In genomic region chr9:27333241-27334052, GRCh38 we compare ENCODE assay signal across 8 cellular contexts. TPM values are rescaled to one million over a fixed set of nuclear protein-coding genes. Genes with fewer than 3 reads are reported as not detected.
A peak's percentile ranks its signal among the peaks of the same experiment; 100 is the strongest.
DNase-seq lines count a peak whose midpoint lies in the region; ATAC-seq, FAIRE-seq and TF ChIP-seq lines count a peak whose summit lies in the region.

No MANE protein-coding gene starts in this region.

- ATAC-seq in HG02870 (IDR thresholded peaks at IDR 0.05; ENCODE audit: unreplicated experiment): peak; percentile 68

- TF ChIP-seq CTCF in bronchial epithelial cell (IDR thresholded peaks at IDR 0.05; ENCODE audit: insufficient read depth, low read length, severe bottlenecking): peak; percentile 78

- peaks cover 2% of the 10 kb centered on the region for H3K36me3 ChIP-seq in bronchial epithelial cell (ENCODE audit: control insufficient read depth, insufficient read depth, low read length)

- peak; percentile 38 for DNase-seq in GM12892 (ENCODE audit: insufficient read length)
- peak; percentile 50 to 61 for DNase-seq in NCI-H1930 (lab: John Stamatoyannopoulos, UW)
- peak; percentile 72 for DNase-seq in bronchial epithelial cell (ENCODE audit: low read depth)
- DNase-seq in inferior parietal cortex (ENCODE audit: extremely low spot score): peak; percentile 97
- peak; percentile 30 for DNase-seq in stimulated activated CD4-positive, alpha-beta T cell treated with anti-CD3 and anti-CD28 coated beads, Interleukin-1b, Interleukin-23, amount 100 ng/mL, for 48 hours

- no peak overlapping the region for H3K4me3 ChIP-seq in bronchial epithelial cell (ENCODE audit: low read depth, low read length)

- H3K27me3 ChIP-seq in bronchial epithelial cell (ENCODE audit: control insufficient read depth, insufficient read depth, low read length): no peaks in the 10 kb centered on the region

- FAIRE-seq in A204.1 (lab: Jason Lieb, UNC) (peak; percentile 95), GM12892 (lab: Jason Lieb, UNC) (no peak), TTC549 (lab: Jason Lieb, UNC) (peak; percentile 67), bronchial epithelial cell (lab: Jason Lieb, UNC) (no peak)

- TF ChIP-seq POLR2A in GM12892 (IDR thresholded peaks at IDR 0.05; ENCODE audit: low read depth, low read length): no peak

RNA-seq across cellular contexts. Expression of gene EQTN, which starts 36.5 kb away (rescaled TPM):
- polyA plus RNA-seq in GM12892 (2012; ENCODE audit: missing spikeins): not detected
- total RNA-seq in bronchial epithelial cell: not detected in 2 replicates

Comparison
In these comparisons a context has a peak if more than half of its experiments do, and no peak if none do; other contexts are left out.
1. DNase-seq: peak in every context shown above with its lines; median percentile 97 in inferior parietal cortex; 72 in bronchial epithelial cell; 56 in NCI-H1930; 38 in GM12892; 30 in stimulated activated CD4-positive, alpha-beta T cell treated with anti-CD3 and anti-CD28 coated beads, Interleukin-1b, Interleukin-23, amount 100 ng/mL, for 48 hours.